ENCODE assay signal across 8 cellular contexts in the genomic region with DNA sequence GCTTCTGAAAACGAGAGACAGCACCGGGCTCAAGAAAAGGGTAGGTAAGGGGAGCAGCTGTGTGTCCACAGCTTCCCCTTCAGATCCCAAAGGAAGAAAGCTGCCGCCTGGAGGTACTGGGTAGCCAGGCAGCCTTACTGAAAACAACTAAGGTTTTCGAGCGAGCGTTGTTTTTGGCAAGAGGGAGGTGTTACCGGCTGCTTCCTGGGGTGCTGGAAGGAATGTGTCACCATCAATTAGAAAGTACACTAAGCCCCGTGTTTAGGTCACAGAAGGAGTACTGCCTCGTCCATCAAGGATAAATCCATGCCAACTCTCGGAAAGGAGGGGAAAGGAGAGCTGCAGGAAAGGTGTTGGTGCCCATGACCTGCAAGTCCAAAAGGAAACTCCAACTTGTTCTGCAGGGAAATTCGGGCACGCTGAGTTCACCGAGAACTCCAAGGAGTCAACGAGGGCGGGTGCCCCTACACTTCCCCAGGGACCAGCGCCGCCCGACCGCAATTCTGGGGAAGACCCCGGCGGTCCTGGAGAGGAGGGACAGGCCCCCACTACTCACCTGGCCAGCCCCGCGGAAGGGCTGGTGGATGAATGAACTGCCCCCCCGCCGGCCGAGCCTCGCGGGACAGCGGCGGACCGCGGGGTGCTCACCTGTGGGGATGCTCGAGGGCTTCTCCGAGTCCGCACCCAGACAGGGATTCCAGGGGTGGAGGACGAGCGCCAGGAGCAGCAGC. TPM values are rescaled to one million over a fixed set of nuclear protein-coding genes. Genes with fewer than 3 reads are reported as not detected.
A peak's percentile ranks its signal among the peaks of the same experiment; 100 is the strongest.
DNase-seq lines count a peak whose midpoint lies in the region; ATAC-seq and TF ChIP-seq lines count a peak whose summit lies in the region.

No MANE protein-coding gene starts in this region.

- H3K4me3 Mint-ChIP-seq in central memory CD8-positive, alpha-beta T cell, result peak overlapping the region; percentile 39

- 1% methylated on average over 37 of the region's 37 CpGs for WGBS in sigmoid colon, 2 donors

- no peaks in the 10 kb centered on the region for H3K9me3 Mint-ChIP-seq in central memory CD8-positive, alpha-beta T cell

- no peaks in the 10 kb centered on the region for H3K4me1 Mint-ChIP-seq in central memory CD8-positive, alpha-beta T cell

- TF ChIP-seq CTCF in A673 (conservative IDR thresholded peaks at IDR 0.05; ENCODE audit: low read depth, low read length) (peak; percentile 60), sigmoid colon (IDR thresholded peaks at IDR 0.05) (peak; percentile 9 to 58 (median 51))

- TF ChIP-seq EP300 in sigmoid colon (IDR thresholded peaks at IDR 0.05), result no peak

- H3K27me3 ChIP-seq in A673 (replicated peaks; ENCODE audit: insufficient read depth, low read depth, low read length, poor library complexity) (no peaks in the 10 kb centered on the region), sigmoid colon (no peaks in the 10 kb centered on the region)

- POLR2A ChIA-PET in A673 (lab: Charles Lee; ENCODE audit: low non-redundant PET), result no interaction called here

- CTCF ChIA-PET in A673 (lab: Charles Lee), result interaction anchor here (0.6 to 2.2 kb wide), 2 partner anchors 95 to 373 kb away, joined by 3 to 14 read pairs; no protein-coding TSS in a partner anchor

- no peaks in the 10 kb centered on the region for H3K36me3 ChIP-seq in A673 (ENCODE audit: insufficient read depth, low read length, poor library complexity, severe bottlenecking)
- H3K36me3 ChIP-seq in sigmoid colon, result no peaks in the 10 kb centered on the region

- DNase-seq in A673 (ENCODE audit: low spot score) (peak; percentile 90), HK-2 (ENCODE audit: unreplicated experiment) (peak; percentile 77), RPMI7951 (ENCODE audit: low read depth) (peak; percentile 89), iPS-NIHi11 (ENCODE audit: low spot score) (peak; percentile 75), sigmoid colon (peak; percentile 90)
- DNase-seq in central memory CD8-positive, alpha-beta T cell (ENCODE audit: low spot score in 2 of 2), result no peak

- H3K27ac Mint-ChIP-seq in central memory CD8-positive, alpha-beta T cell (ENCODE audit: low read depth), result no peak overlapping the region

- H3K27me3 Mint-ChIP-seq in central memory CD8-positive, alpha-beta T cell, result peaks cover 42% of the 10 kb centered on the region

- H3K9me3 ChIP-seq in A673 (ENCODE audit: low read depth, low read length, poor library complexity, severe bottlenecking) (no peaks in the 10 kb centered on the region), sigmoid colon (no peaks in the 10 kb centered on the region)

- H3K4me3 ChIP-seq in A673 (ENCODE audit: low read depth, low read length, poor library complexity, severe bottlenecking), result peak overlapping the region; percentile 82
- H3K4me3 ChIP-seq in sigmoid colon, result peak overlapping the region; percentile 72 to 91 (median 86)

- BruUV-seq in A673 (replicated peaks; lab: Mats Ljungman, UMichigan), result no TSS peak

- no peaks in the 10 kb centered on the region for H3K36me3 Mint-ChIP-seq in central memory CD8-positive, alpha-beta T cell (ENCODE audit: insufficient read depth)

- H3K27ac ChIP-seq in A673 (ENCODE audit: low read depth, low read length, poor library complexity, severe bottlenecking), result peak overlapping the region; percentile 85
- H3K27ac ChIP-seq in sigmoid colon, result peak overlapping the region; percentile 93 to 94 (median 93)

- H3K4me1 ChIP-seq in A673 (ENCODE audit: insufficient read depth, low read length, poor library complexity, severe bottlenecking), result peaks cover 35% of the 10 kb centered on the region
- H3K4me1 ChIP-seq in sigmoid colon, result peaks cover 0 to 63% (median 43%) of the 10 kb centered on the region in 4 donors

- TF ChIP-seq POLR2A in GM18505 (IDR thresholded peaks at IDR 0.05; ENCODE audit: borderline replicate concordance, extremely low read depth, insufficient read depth, insufficient read length), result no peak
- TF ChIP-seq POLR2A in sigmoid colon (IDR thresholded peaks at IDR 0.05), result peak in 1 of 2 donors; percentile 9

- intact Hi-C loops in A673 (cut with micrococcal nuclease; ENCODE audit: unreplicated experiment) (no loop called here), sigmoid colon (cut with DNase I) (loop anchor here (2.0 to 5.0 kb wide), 2 partner anchors 22 to 93 kb away; no protein-coding TSS in a partner anchor)

- ATAC-seq in GM18505 (IDR thresholded peaks at IDR 0.05; ENCODE audit: unreplicated experiment) (peak; percentile 25), GM21381 (IDR thresholded peaks at IDR 0.05; ENCODE audit: unreplicated experiment) (no peak)
- ATAC-seq in central memory CD8-positive, alpha-beta T cell (replicated peaks; ENCODE audit: extremely low read depth, poor library complexity, severe bottlenecking), result no peak

RNA-seq across cellular contexts. Expression of gene PLOD2, which starts 0.6 kb away (rescaled TPM):
- total RNA-seq in A673 (2021) (34.6 and 35.2 TPM in 2 replicates), sigmoid colon (10 to 100 TPM; 63.3 to 79.9 (median 75.5) TPM)
- 171 and 221 TPM in 2 replicates for total RNA-seq in RPMI7951 (2014; rRNA removed; shearing (Covaris generic))
- polyA plus RNA-seq in sigmoid colon, result 10 to 100 TPM; 13.6 to 36.7 (median 22.2) TPM

Comparison
In these comparisons a context has a peak if more than half of its experiments do, and no peak if none do; other contexts are left out.
1. DNase-seq: peak in A673 (single experiment), HK-2 (single experiment), RPMI7951 (single experiment), iPS-NIHi11 (single experiment) and sigmoid colon (single experiment); none in central memory CD8-positive, alpha-beta T cell (0 of 2).